Comparison of ENCODE assay signal across 26 cellular contexts in genomic region chr19:58047672-58048071, GRCh38. TPM values are rescaled to one million over a fixed set of nuclear protein-coding genes. Genes with fewer than 3 reads are reported as not detected.
DNase-seq lines count a peak whose midpoint lies in the region; ATAC-seq and TF ChIP-seq lines count a peak whose summit lies in the region.
"Had no signal": no experiment of that assay in that cellular context is flagged by ENCODE, and none has a peak within 500 bp of the region (broad histone marks: within the 10 kb centered on the region; RNA-seq: fewer than 3 reads in every experiment).

No MANE protein-coding gene starts in this region.

- no peaks in the 10 kb centered on the region for H4K20me1 ChIP-seq in BLaER1
- H4K20me1 ChIP-seq in osteoblast (ENCODE audit: insufficient read depth, low read length): no peaks in the 10 kb centered on the region
- H4K20me1 ChIP-seq: BLaER1 treated with 17β-estradiol and CSF1 and Interleukin-3, amounts not matched to agents 10 nM and 100 nM had no signal

- H3K36me3 Mint-ChIP-seq in stimulated activated memory B cell treated with anti-CD40 and anti-IgM and Interleukin-4, amounts not matched to agents 10 μg/mL and 1 μg/mL and 100 μg/mL, for 72 hours: no peaks in the 10 kb centered on the region

- H3K4me2 ChIP-seq in BLaER1 (0 out of 2 replicates have a peak overlapping the region, but pooled peaks have one; percentile 17), osteoblast (ENCODE audit: insufficient read depth, low read length) (no peak overlapping the region)

- H3K27ac ChIP-seq in BLaER1 (no peak overlapping the region), osteoblast (ENCODE audit: low read depth, low read length) (no peak overlapping the region)
- H3K27ac ChIP-seq: BLaER1 treated with 17β-estradiol and CSF1 and Interleukin-3, amounts not matched to agents 10 nM and 100 nM; C4-2B had no signal

- no peak overlapping the region for H3K27ac Mint-ChIP-seq in stimulated activated memory B cell treated with anti-CD40 and anti-IgM and Interleukin-4, amounts not matched to agents 10 μg/mL and 1 μg/mL and 100 μg/mL, for 72 hours
- H3K27ac Mint-ChIP-seq: CD4-positive, alpha-beta T cell; CD8-positive, alpha-beta T cell had no signal

- H3K27me3 Mint-ChIP-seq in stimulated activated memory B cell treated with anti-CD40 and anti-IgM and Interleukin-4, amounts not matched to agents 10 μg/mL and 1 μg/mL and 100 μg/mL, for 72 hours: no peaks in the 10 kb centered on the region
- H3K27me3 Mint-ChIP-seq: CD4-positive, alpha-beta T cell had no signal

- H3K4me1 Mint-ChIP-seq in stimulated activated memory B cell treated with anti-CD40 and anti-IgM and Interleukin-4, amounts not matched to agents 10 μg/mL and 1 μg/mL and 100 μg/mL, for 72 hours: no peaks in the 10 kb centered on the region

- peak; percentile 27 for ATAC-seq in stimulated activated memory B cell treated with anti-CD40 and anti-IgM and Interleukin-4, amounts not matched to agents 10 μg/mL and 1 μg/mL and 100 μg/mL, for 72 hours
- no peak for ATAC-seq in HG03025 (IDR thresholded peaks at IDR 0.05; ENCODE audit: low FRiP score, unreplicated experiment)
- ATAC-seq: CD8-positive, alpha-beta T cell; GM12878 had no signal

- no peaks in the 10 kb centered on the region for H3K79me2 ChIP-seq in osteoblast (ENCODE audit: insufficient read depth, low read length)

- H3K4me1 ChIP-seq in BLaER1 (peaks cover 6% of the 10 kb centered on the region), osteoblast (ENCODE audit: insufficient read depth, low read length) (no peaks in the 10 kb centered on the region)
- H3K4me1 ChIP-seq: BE2C, Caco-2 had no signal

- TF ChIP-seq CTCF in osteoblast (IDR thresholded peaks at IDR 0.05; ENCODE audit: extremely low read depth, low read depth, low read length): no peak

- H2AFZ ChIP-seq in osteoblast (ENCODE audit: low read length): no peak overlapping the region

- no peak overlapping the region for H3K4me3 ChIP-seq in BLaER1
- no peak overlapping the region for H3K4me3 ChIP-seq in osteoblast (ENCODE audit: insufficient read depth, low read length)
- H3K4me3 ChIP-seq: BLaER1 treated with 17β-estradiol and CSF1 and Interleukin-3, amounts not matched to agents 10 nM and 100 nM; GM12878 had no signal

- no peak overlapping the region for H3K9ac ChIP-seq in BLaER1
- H3K9ac ChIP-seq: BLaER1 treated with 17β-estradiol and CSF1 and Interleukin-3, amounts not matched to agents 10 nM and 100 nM had no signal

- H3K27me3 ChIP-seq in BLaER1: no peaks in the 10 kb centered on the region
- no peaks in the 10 kb centered on the region for H3K27me3 ChIP-seq in osteoblast (ENCODE audit: insufficient read depth, low read length)
- H3K27me3 ChIP-seq: BE2C; BLaER1 treated with 17β-estradiol and CSF1 and Interleukin-3, amounts not matched to agents 10 nM and 100 nM had no signal

- DNase-seq in D341Med (ENCODE audit: low spot score): peak; percentile 17
- peak; percentile 55 for DNase-seq in osteoblast (ENCODE audit: insufficient read length, low spot score, missing footprints)
- DNase-seq in AML-193 (lab: John Stamatoyannopoulos, UW): no peak
- no peak for DNase-seq in AG08396 (ENCODE audit: low spot score)
- DNase-seq: 8988T; ACHN; BE2C; Caco-2; Calu3; CD4-positive, alpha-beta T cell; CD8-positive, alpha-beta T cell; DMS 273 treated with DMSO at 0.1 percent for 48 hours; DMS153; DMS53; DMS79; DND-41; EL; GDM1 had no signal

- H3K9me3 Mint-ChIP-seq in stimulated activated memory B cell treated with anti-CD40 and anti-IgM and Interleukin-4, amounts not matched to agents 10 μg/mL and 1 μg/mL and 100 μg/mL, for 72 hours: peaks cover 33% of the 10 kb centered on the region

- no peaks in the 10 kb centered on the region for H3K36me3 ChIP-seq in BLaER1
- H3K36me3 ChIP-seq in osteoblast (ENCODE audit: insufficient read depth, low read length): no peaks in the 10 kb centered on the region
- H3K36me3 ChIP-seq: BE2C had no signal

- H3K4me3 Mint-ChIP-seq in stimulated activated memory B cell treated with anti-CD40 and anti-IgM and Interleukin-4, amounts not matched to agents 10 μg/mL and 1 μg/mL and 100 μg/mL, for 72 hours: no peak overlapping the region
- H3K4me3 Mint-ChIP-seq: CD4-positive, alpha-beta T cell; CD8-positive, alpha-beta T cell had no signal

- H3K9me3 ChIP-seq in BLaER1: peaks cover 100% of the 10 kb centered on the region
- H3K9me3 ChIP-seq in osteoblast (ENCODE audit: low read depth, low read length): peaks cover 3% of the 10 kb centered on the region
- H3K9me3 ChIP-seq: BE2C had no signal

RNA-seq across cellular contexts. Expression of gene ZNF135, which starts 11.4 kb away (rescaled TPM):
- total RNA-seq in osteoblast: 6.5 and 8.3 TPM in 2 replicates
- total RNA-seq: Caco-2, Calu3, G401, GM12878 had no signal

RNA-seq across cellular contexts. Expression of gene ZSCAN1, which starts 13.8 kb away (rescaled TPM):
- 0.36 TPM in 1 of 2 replicates, not detected in the other for total RNA-seq in osteoblast
- total RNA-seq: Caco-2; Calu3; CD4-positive, alpha-beta T cell; CD8-positive, alpha-beta T cell; Daoy; G401; GM12878 had no signal

RNA-seq across cellular contexts. Expression of gene ZNF606, which starts 45.1 kb away (rescaled TPM):
- 16.3 and 17.4 TPM in 2 replicates for total RNA-seq in osteoblast

RNA-seq across cellular contexts. Expression of gene ZSCAN18, which starts 50.4 kb away (rescaled TPM):
- total RNA-seq in osteoblast: 49.8 and 60.4 TPM in 2 replicates
- total RNA-seq: Caco-2 had no signal

Comparison
In these comparisons a context has a peak if more than half of its experiments do, and no peak if none do; other contexts are left out.
1. DNase-seq: peak in D341Med (single experiment) and osteoblast (single experiment); none in AML-193 (0 of 2) and AG08396 (single experiment).